ENCODE assay signal across 12 cellular contexts in the genomic region with DNA sequence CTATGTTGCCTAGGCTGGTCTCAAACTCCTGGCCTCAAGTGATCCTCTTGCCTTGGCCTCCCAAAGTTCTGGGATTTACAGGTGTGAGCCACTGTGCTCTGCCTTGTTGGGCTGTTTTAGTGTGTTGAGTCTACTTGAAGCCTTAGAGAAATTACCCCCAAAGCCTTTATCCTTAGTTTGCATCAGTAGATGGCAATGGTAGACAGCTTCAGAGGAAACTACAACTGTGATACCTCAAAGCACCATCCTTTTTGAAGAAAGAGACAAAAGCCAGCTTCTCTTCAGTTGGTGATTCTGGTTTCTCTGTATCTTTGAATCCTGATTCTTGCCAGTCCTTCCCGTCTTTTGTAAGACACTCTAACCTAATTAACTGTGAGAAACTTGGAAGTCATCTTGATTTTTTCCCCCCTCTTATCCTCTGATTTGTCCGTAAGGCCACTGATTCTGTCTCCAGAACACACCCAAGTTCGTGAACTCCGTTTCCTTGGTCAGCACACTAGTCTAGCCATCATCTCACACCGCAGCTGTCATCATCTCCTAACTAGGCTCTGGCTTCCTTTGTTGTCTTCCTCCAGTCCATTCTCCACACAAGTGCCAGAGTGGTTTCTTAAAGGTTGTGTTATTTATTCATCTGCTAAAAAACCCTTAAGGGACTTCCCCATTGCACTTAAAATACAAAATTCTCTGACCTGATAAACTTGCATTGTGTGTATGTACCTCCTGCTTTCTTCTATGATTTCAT. TPM values are rescaled to one million over a fixed set of nuclear protein-coding genes. Genes with fewer than 3 reads are reported as not detected.
DNase-seq lines count a peak whose midpoint lies in the region; ATAC-seq and TF ChIP-seq lines count a peak whose summit lies in the region.
"Had no signal": no experiment of that assay in that cellular context is flagged by ENCODE, and none has a peak within 500 bp of the region (broad histone marks: within the 10 kb centered on the region; RNA-seq: fewer than 3 reads in every experiment).

No MANE protein-coding gene starts in this region.

- peaks cover 64% of the 10 kb centered on the region for H3F3A ChIP-seq in GM23248 (ENCODE audit: insufficient read depth)

- peak overlapping the region; percentile 28 for H3K27ac ChIP-seq in GM23248
- H3K27ac ChIP-seq in testis, result peak overlapping the region in 1 of 2 donors; percentile 4
- H3K27ac ChIP-seq: SJSA1 had no signal

- CTCF ChIA-PET in activated CD4-positive, alpha-beta memory T cell treated with anti-CD3 and anti-CD28 coated beads, Interleukin-2, amount 10 ng/mL, durations not matched to agents 7 days and 5 days (lab: Charles Lee), result interaction anchor here (0.6 kb wide), 1 partner anchor 10 kb away, joined by 3 read pairs; no protein-coding TSS in a partner anchor

- H3K4me2 ChIP-seq in GM23248 (ENCODE audit: unreplicated experiment), result no peak overlapping the region

- no peak overlapping the region; the same call in 1 of the 2 replicates for H3K9ac ChIP-seq in GM23248

- no peak overlapping the region for H3K4me3 ChIP-seq in GM23248
- H3K4me3 ChIP-seq in fibroblast of pulmonary artery (replicated peaks; ENCODE audit: low read depth, low read length), result no peak overlapping the region
- H3K4me3 ChIP-seq in testis, result no peak overlapping the region
- H3K4me3 ChIP-seq: SJSA1 had no signal

- H3K27ac Mint-ChIP-seq in activated CD4-positive, alpha-beta memory T cell treated with anti-CD3 and anti-CD28 coated beads, Interleukin-2, amount 10 ng/mL, durations not matched to agents 7 days and 5 days, result peak overlapping the region; percentile 65
- peak overlapping the region; percentile 12 for H3K27ac Mint-ChIP-seq in stimulated activated memory B cell treated with anti-CD40 and anti-IgM and Interleukin-4, amounts not matched to agents 10 μg/mL and 1 μg/mL and 100 μg/mL, for 72 hours

- H3K9me3 Mint-ChIP-seq in activated CD4-positive, alpha-beta memory T cell treated with anti-CD3 and anti-CD28 coated beads, Interleukin-2, amount 10 ng/mL, durations not matched to agents 7 days and 5 days, result no peaks in the 10 kb centered on the region
- no peaks in the 10 kb centered on the region for H3K9me3 Mint-ChIP-seq in stimulated activated memory B cell treated with anti-CD40 and anti-IgM and Interleukin-4, amounts not matched to agents 10 μg/mL and 1 μg/mL and 100 μg/mL, for 72 hours

- H3K4me1 ChIP-seq in GM23248 (ENCODE audit: insufficient read depth) (peaks cover 40% of the 10 kb centered on the region), testis (peaks cover 9% of the 10 kb centered on the region)

- no peak overlapping the region for H3K4me3 Mint-ChIP-seq in activated CD4-positive, alpha-beta memory T cell treated with anti-CD3 and anti-CD28 coated beads, Interleukin-2, amount 10 ng/mL, durations not matched to agents 7 days and 5 days
- no peak overlapping the region for H3K4me3 Mint-ChIP-seq in stimulated activated memory B cell treated with anti-CD40 and anti-IgM and Interleukin-4, amounts not matched to agents 10 μg/mL and 1 μg/mL and 100 μg/mL, for 72 hours

- H3K36me3 Mint-ChIP-seq in activated CD4-positive, alpha-beta memory T cell treated with anti-CD3 and anti-CD28 coated beads, Interleukin-2, amount 10 ng/mL, durations not matched to agents 7 days and 5 days (ENCODE audit: low read depth), result peaks cover 62% of the 10 kb centered on the region
- peaks cover 72% of the 10 kb centered on the region for H3K36me3 Mint-ChIP-seq in stimulated activated memory B cell treated with anti-CD40 and anti-IgM and Interleukin-4, amounts not matched to agents 10 μg/mL and 1 μg/mL and 100 μg/mL, for 72 hours

- DNase-seq in GM23248 (peak; percentile 26), fibroblast of pulmonary artery (ENCODE audit: low read depth) (peak; percentile 52), NCI-H146 (lab: John Stamatoyannopoulos, UW) (no peak), NCI-H748 (lab: John Stamatoyannopoulos, UW; ENCODE audit: unreplicated experiment) (no peak), testis (no peak)
- DNase-seq in activated CD4-positive, alpha-beta memory T cell treated with anti-CD3 and anti-CD28 coated beads, Interleukin-2, amount 10 ng/mL, durations not matched to agents 7 days and 5 days, result no peak
- DNase-seq: activated CD4-positive, alpha-beta T cell treated with anti-CD3 and anti-CD28 coated beads for 48 hours; GOT3; head of caudate nucleus; NCI-H510A treated with DMSO at 0.1 percent for 48 hours had no signal

- no peaks in the 10 kb centered on the region for H3K27me3 Mint-ChIP-seq in activated CD4-positive, alpha-beta memory T cell treated with anti-CD3 and anti-CD28 coated beads, Interleukin-2, amount 10 ng/mL, durations not matched to agents 7 days and 5 days
- H3K27me3 Mint-ChIP-seq in stimulated activated memory B cell treated with anti-CD40 and anti-IgM and Interleukin-4, amounts not matched to agents 10 μg/mL and 1 μg/mL and 100 μg/mL, for 72 hours, result no peaks in the 10 kb centered on the region

- peaks cover 55% of the 10 kb centered on the region for H3K4me1 Mint-ChIP-seq in activated CD4-positive, alpha-beta memory T cell treated with anti-CD3 and anti-CD28 coated beads, Interleukin-2, amount 10 ng/mL, durations not matched to agents 7 days and 5 days
- H3K4me1 Mint-ChIP-seq in stimulated activated memory B cell treated with anti-CD40 and anti-IgM and Interleukin-4, amounts not matched to agents 10 μg/mL and 1 μg/mL and 100 μg/mL, for 72 hours, result peaks cover 39% of the 10 kb centered on the region

- ATAC-seq in stimulated activated memory B cell treated with anti-CD40 and anti-IgM and Interleukin-4, amounts not matched to agents 10 μg/mL and 1 μg/mL and 100 μg/mL, for 72 hours, result no peak

- H3K9me3 ChIP-seq in GM23248 (ENCODE audit: low read depth) (no peaks in the 10 kb centered on the region), testis (no peaks in the 10 kb centered on the region)
- H3K9me3 ChIP-seq: SJSA1 had no signal

- no peak overlapping the region for H2AFZ ChIP-seq in GM23248

- H3K79me2 ChIP-seq in GM23248 (ENCODE audit: insufficient read depth), result peaks cover 100% of the 10 kb centered on the region

- in situ Hi-C loops in GM23248 (cut with MboI), result no loop called here

- 44 to 51% methylated on average over 5 of the region's 5 CpGs for WGBS in GM23248 (ENCODE audit: low coverage in 1 of 2, low lambda C conversion rate in 2 of 2, missing lambda C conversion rate in 2 of 2), 2 experiments
- 56 to 58% methylated on average over 5 of the region's 5 CpGs for WGBS in testis, 2 donors

- intact Hi-C loops in testis (cut with DNase I; ENCODE audit: low total_unique reads), result no loop called here

- no peak for TF ChIP-seq CTCF in fibroblast of pulmonary artery (IDR thresholded peaks at IDR 0.05; ENCODE audit: low read length, missing control alignments)
- TF ChIP-seq CTCF in testis (IDR thresholded peaks at IDR 0.05), result no peak

- POLR2A ChIA-PET in activated CD4-positive, alpha-beta memory T cell treated with anti-CD3 and anti-CD28 coated beads, Interleukin-2, amount 10 ng/mL, durations not matched to agents 7 days and 5 days (lab: Charles Lee), result interaction anchor here (0.6 to 1.0 kb wide), 2 partner anchors 12 to 168 kb away, joined by 3 to 4 read pairs; partner anchors contain the start of genes FAM216A and GPN3

- H3K36me3 ChIP-seq in GM23248 (ENCODE audit: low read depth) (peaks cover 50% of the 10 kb centered on the region), testis (ENCODE audit: low read depth, missing control alignments) (no peaks in the 10 kb centered on the region)

- peaks cover 18% of the 10 kb centered on the region; the same call in 1 of the 2 replicates for H4K20me1 ChIP-seq in GM23248 (ENCODE audit: insufficient read depth)

- no peak for TF ChIP-seq POLR2A in testis (IDR thresholded peaks at IDR 0.05)

- no peaks in the 10 kb centered on the region for H3K9me2 ChIP-seq in GM23248 (ENCODE audit: insufficient read depth)

- H3K27me3 ChIP-seq in GM23248 (replicated peaks; ENCODE audit: insufficient read depth) (no peaks in the 10 kb centered on the region), testis (no peaks in the 10 kb centered on the region)
- H3K27me3 ChIP-seq: SJSA1 had no signal

RNA-seq across cellular contexts. Expression of gene ATP2A2, which starts 20.2 kb away (rescaled TPM):
- total RNA-seq in GM23248 (2014; rRNA removed; shearing (Covaris generic)), result 142 and 148 TPM in 2 replicates
- polyA plus RNA-seq in GM23248 (2016; fragmentation: Nextera tagmentation; extraction: Ambion mirVana) (28.7 and 29.5 TPM in 2 replicates), testis (ENCODE audit: insufficient read depth, low read depth, low replicate concordance) (291 TPM)
- 100 to 1,000 TPM; 142 TPM for total RNA-seq in activated CD4-positive, alpha-beta memory T cell treated with anti-CD3 and anti-CD28 coated beads, Interleukin-2, amount 10 ng/mL, durations not matched to agents 7 days and 5 days
- total RNA-seq in testis, result 100 to 1,000 TPM; 205 to 226 TPM

Comparison
In these comparisons a context has a peak if more than half of its experiments do, and no peak if none do; other contexts are left out.
1. DNase-seq: peak in GM23248 (single experiment) and fibroblast of pulmonary artery (single experiment); none in activated CD4-positive, alpha-beta memory T cell treated with anti-CD3 and anti-CD28 coated beads, Interleukin-2, amount 10 ng/mL, durations not matched to agents 7 days and 5 days (single experiment), NCI-H146 (single experiment), NCI-H748 (single experiment) and testis (single experiment).